Comparison of ENCODE assay signal across 8 cellular contexts in genomic region chr5:72319435-72320021, GRCh38. TPM values are rescaled to one million over a fixed set of nuclear protein-coding genes. Genes with fewer than 3 reads are reported as not detected.
A peak's percentile ranks its signal among the peaks of the same experiment; 100 is the strongest.
DNase-seq lines count a peak whose midpoint lies in the region; ATAC-seq and TF ChIP-seq lines count a peak whose summit lies in the region.
"Not testable (repeated sequence)": the region's sequence is repeated elsewhere in the genome, so short reads cannot be mapped to it uniquely, and the experiment has no call there.

No MANE protein-coding gene starts in this region.

- not testable (repeated sequence) for H4K20me1 ChIP-seq in OCI-LY1 (ENCODE audit: insufficient read depth, low read length)

- peaks cover 40% of the 10 kb centered on the region for H3K4me1 ChIP-seq in OCI-LY1 (ENCODE audit: insufficient read depth, low read length, severe bottlenecking)
- H3K4me1 ChIP-seq in duodenal mucosa (ENCODE audit: control insufficient read depth in 1 of 2, insufficient read depth in 2 of 2, low read length in 2 of 2) = not testable (repeated sequence)
- H3K4me1 ChIP-seq in thoracic aorta (ENCODE audit: control insufficient read depth in 1 of 2, low read depth in 2 of 2) = peaks cover 4 to 18% of the 10 kb centered on the region in 2 donors

- peaks cover 47% of the 10 kb centered on the region for H3K4me1 Mint-ChIP-seq in activated CD8-positive, alpha-beta memory T cell treated with anti-CD3 and anti-CD28 coated beads, Interleukin-2, amount 10 ng/mL, durations not matched to agents 7 days and 5 days
- H3K4me1 Mint-ChIP-seq in immature natural killer cell = peaks cover 21 to 30% of the 10 kb centered on the region in 2 donors

- H3K36me3 Mint-ChIP-seq in activated CD8-positive, alpha-beta memory T cell treated with anti-CD3 and anti-CD28 coated beads, Interleukin-2, amount 10 ng/mL, durations not matched to agents 7 days and 5 days = peaks cover 35% of the 10 kb centered on the region
- peaks cover 11 to 23% (median 14%) of the 10 kb centered on the region in 3 donors for H3K36me3 Mint-ChIP-seq in immature natural killer cell

- not testable (repeated sequence) for H2AFZ ChIP-seq in OCI-LY1 (ENCODE audit: low read length)

- not testable (repeated sequence) for H3K9me3 Mint-ChIP-seq in activated CD8-positive, alpha-beta memory T cell treated with anti-CD3 and anti-CD28 coated beads, Interleukin-2, amount 10 ng/mL, durations not matched to agents 7 days and 5 days (ENCODE audit: low read depth); immature natural killer cell

- peak overlapping the region; percentile 89 for H3K27ac Mint-ChIP-seq in activated CD8-positive, alpha-beta memory T cell treated with anti-CD3 and anti-CD28 coated beads, Interleukin-2, amount 10 ng/mL, durations not matched to agents 7 days and 5 days
- H3K27ac Mint-ChIP-seq in immature natural killer cell = peak overlapping the region; percentile 83 to 95 (median 91)

- not testable (repeated sequence) for H3K36me3 ChIP-seq in GM06990 (ENCODE audit: control insufficient read depth, insufficient read depth, low read length); duodenal mucosa (ENCODE audit: control insufficient read depth in 1 of 2, insufficient read depth in 2 of 2, low read length in 2 of 2); thoracic aorta
- H3K36me3 ChIP-seq in OCI-LY1 (ENCODE audit: insufficient read depth, low read length) = peaks cover 34% of the 10 kb centered on the region

- TF ChIP-seq CTCF in GM06990 (IDR thresholded peaks at IDR 0.05; ENCODE audit: insufficient read depth, low read length, poor library complexity, severe bottlenecking); OCI-LY1 (IDR thresholded peaks at IDR 0.05; ENCODE audit: low read length); thoracic aorta (IDR thresholded peaks at IDR 0.05): not testable (repeated sequence)

- CTCF ChIA-PET in activated CD8-positive, alpha-beta memory T cell treated with anti-CD3 and anti-CD28 coated beads, Interleukin-2, amount 10 ng/mL, durations not matched to agents 7 days and 5 days (lab: Charles Lee) = interaction anchor here (0.8 to 8.3 kb wide), 2 partner anchors 11 to 47 kb away, joined by 4 to 58 read pairs; no protein-coding TSS in a partner anchor

- ATAC-seq in HG02763 (IDR thresholded peaks at IDR 0.05; ENCODE audit: unreplicated experiment) = peak; percentile 12
- peak; percentile 2 for ATAC-seq in activated CD8-positive, alpha-beta memory T cell treated with anti-CD3 and anti-CD28 coated beads, Interleukin-2, amount 10 ng/mL, durations not matched to agents 7 days and 5 days
- ATAC-seq in thoracic aorta (ENCODE audit: insufficient number of reproducible peaks, low FRiP score, low read depth) = not testable (repeated sequence)

- not testable (repeated sequence) for DNase-seq in GM06990 (ENCODE audit: extremely low read depth, insufficient read length); activated CD8-positive, alpha-beta memory T cell treated with anti-CD3 and anti-CD28 coated beads, Interleukin-2, amount 10 ng/mL, durations not matched to agents 7 days and 5 days; immature natural killer cell; thoracic aorta (ENCODE audit: low spot score)
- peak; percentile 82 for DNase-seq in posterior vena cava (ENCODE audit: low spot score)

- H3K4me2 ChIP-seq in OCI-LY1 (ENCODE audit: low read length) = peak overlapping the region; percentile 65

- H3K4me3 Mint-ChIP-seq in activated CD8-positive, alpha-beta memory T cell treated with anti-CD3 and anti-CD28 coated beads, Interleukin-2, amount 10 ng/mL, durations not matched to agents 7 days and 5 days = peak overlapping the region; percentile 96
- peak overlapping the region; percentile 91 to 99 (median 98) for H3K4me3 Mint-ChIP-seq in immature natural killer cell

- H3K79me2 ChIP-seq in OCI-LY1 (ENCODE audit: insufficient read depth, low read length) = peaks cover 46% of the 10 kb centered on the region

- H3K4me3 ChIP-seq in GM06990 (replicated peaks; ENCODE audit: low read depth, low read length) (peak overlapping the region; percentile 74), OCI-LY1 (ENCODE audit: low read depth, low read length, poor library complexity, severe bottlenecking) (peak overlapping the region; percentile 88), duodenal mucosa (ENCODE audit: low read depth in 1 of 2, low read length in 2 of 2) (peak overlapping the region; percentile 98 to 100), thoracic aorta (peak overlapping the region; percentile 80)

- not testable (repeated sequence) for H3K9me2 ChIP-seq in OCI-LY1 (ENCODE audit: low read depth, low read length)

- H3K9me3 ChIP-seq in OCI-LY1 (ENCODE audit: low read length); duodenal mucosa (ENCODE audit: control insufficient read depth in 1 of 2, low read length in 2 of 2); thoracic aorta: not testable (repeated sequence)

- intact Hi-C loops in posterior vena cava (cut with DNase I) = not testable (repeated sequence)

- H3F3A ChIP-seq in OCI-LY1 (ENCODE audit: insufficient read depth, low read length) = not testable (repeated sequence)

- H3K27ac ChIP-seq in OCI-LY1 (ENCODE audit: low read depth, low read length, poor library complexity, severe bottlenecking) (peak overlapping the region; percentile 50), thoracic aorta (peak overlapping the region; percentile 63 to 67)
- not testable (repeated sequence) for H3K27ac ChIP-seq in duodenal mucosa (ENCODE audit: low read depth, low read length)

- not testable (repeated sequence) for H3K27me3 Mint-ChIP-seq in activated CD8-positive, alpha-beta memory T cell treated with anti-CD3 and anti-CD28 coated beads, Interleukin-2, amount 10 ng/mL, durations not matched to agents 7 days and 5 days
- H3K27me3 Mint-ChIP-seq in immature natural killer cell (ENCODE audit: low read depth in 3 of 3) = peaks cover 2 to 11% (median 2%) of the 10 kb centered on the region in 3 donors

- H3K9ac ChIP-seq in OCI-LY1 (ENCODE audit: low read length) = peak overlapping the region; percentile 88
- H3K9ac ChIP-seq in duodenal mucosa (ENCODE audit: low read depth in 1 of 2, low read length in 2 of 2) = peak overlapping the region; percentile 70 to 95

- not testable (repeated sequence) for H3K27me3 ChIP-seq in GM06990 (replicated peaks; ENCODE audit: control insufficient read depth, insufficient read depth, low read length); OCI-LY1 (ENCODE audit: insufficient read depth, low read length); duodenal mucosa (ENCODE audit: control insufficient read depth in 1 of 2, insufficient read depth in 2 of 2, low read length in 2 of 2); thoracic aorta (replicated peaks; ENCODE audit: insufficient read depth)

RNA-seq across cellular contexts. Expression of gene MRPS27, which starts 0.5 kb away (rescaled TPM):
- total RNA-seq in activated CD8-positive, alpha-beta memory T cell treated with anti-CD3 and anti-CD28 coated beads, Interleukin-2, amount 10 ng/mL, durations not matched to agents 7 days and 5 days = 10 to 100 TPM; 45.5 to 52.6 TPM
- 10 to 100 TPM; 25.3 to 58.3 (median 40.9) TPM for polyA plus RNA-seq in immature natural killer cell
- 10 to 100 TPM; 38.4 to 39.1 TPM for total RNA-seq in posterior vena cava
- total RNA-seq in thoracic aorta = 10 to 100 TPM; 42.9 to 58.8 TPM

RNA-seq across cellular contexts. Expression of gene PTCD2, which starts 0.6 kb away (rescaled TPM):
- 10 to 100 TPM; 10.2 to 10.6 TPM for total RNA-seq in activated CD8-positive, alpha-beta memory T cell treated with anti-CD3 and anti-CD28 coated beads, Interleukin-2, amount 10 ng/mL, durations not matched to agents 7 days and 5 days
- 1 to 10 TPM; 2.9 to 7.8 (median 4.0) TPM for polyA plus RNA-seq in immature natural killer cell
- total RNA-seq in posterior vena cava (1 to 10 TPM; 6.6 to 9.9 TPM), thoracic aorta (1 to 10 TPM; 2.8 to 5.3 TPM)
